In the genomic region with DNA sequence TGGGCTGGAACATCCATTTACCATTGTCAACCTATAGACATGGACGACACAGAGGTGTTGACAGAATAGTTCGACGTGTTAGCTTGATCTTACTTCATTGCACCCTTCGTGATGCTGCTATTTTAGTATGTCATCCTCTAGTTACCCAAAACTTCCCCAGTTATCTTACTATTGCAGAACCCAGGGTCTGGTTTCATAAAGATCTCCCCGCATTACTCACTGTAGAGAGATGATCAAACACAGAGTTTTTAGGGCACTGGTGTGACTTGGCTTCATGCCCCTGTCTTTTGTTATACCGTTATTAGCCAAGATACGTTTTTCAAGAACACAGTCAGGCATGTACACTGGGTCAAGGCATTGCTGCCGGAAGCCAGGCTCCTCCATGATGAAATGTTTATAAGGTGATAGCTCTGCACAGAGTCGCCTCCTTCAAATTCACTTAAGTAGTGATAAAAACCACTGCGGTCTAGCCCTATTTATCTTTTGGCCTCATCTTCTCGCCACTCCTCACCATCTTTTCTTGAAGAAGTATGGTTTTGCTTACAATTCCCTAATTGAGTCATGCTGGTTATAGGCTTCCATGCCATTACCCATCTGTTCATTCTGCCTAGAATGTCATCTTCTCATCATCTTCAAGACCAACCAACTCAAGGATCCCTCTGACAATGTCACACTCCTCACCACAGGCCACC, we compare ENCODE assay signal across 21 cellular contexts.
DNase-seq lines count a peak whose midpoint lies in the region; ATAC-seq lines count a peak whose summit lies in the region.
"Had no signal": no experiment of that assay in that cellular context is flagged by ENCODE, and none has a peak within 500 bp of the region (broad histone marks: within the 10 kb centered on the region; RNA-seq: fewer than 3 reads in every experiment).

No MANE protein-coding gene starts in this region.

- POLR2A ChIA-PET in activated CD4-positive, alpha-beta T cell treated with anti-CD3 and anti-CD28 coated beads for 36 hours (lab: Charles Lee), result no interaction called here
- POLR2A ChIA-PET in naive thymus-derived CD8-positive, alpha-beta T cell (lab: Charles Lee), result interaction anchor here (0.6 kb wide), 1 partner anchor 20 kb away, joined by 4 read pairs; no protein-coding TSS in a partner anchor

- DNase-seq in activated CD4-positive, alpha-beta T cell treated with anti-CD3 and anti-CD28 coated beads for 36 hours, result no peak
- no peak for DNase-seq in activated CD4-positive, alpha-beta T cell treated with anti-CD3 and anti-CD28 coated beads, Interleukin-2, amount 50 U/mL, for 4 hours
- DNase-seq in activated naive CD4-positive, alpha-beta T cell treated with anti-CD3 and anti-CD28 coated beads, Interleukin-2, amount 50 U/mL, for 72 hours (ENCODE audit: low spot score in 2 of 2), result no peak
- no peak for DNase-seq in activated naive CD4-positive, alpha-beta T cell treated with anti-CD3 and anti-CD28 coated beads, Interleukin-2, amount 50 U/mL, for 16 hours
- peak in 1 of 2 donors; percentile 29 for DNase-seq in activated T-cell treated with anti-CD3 and anti-CD28 coated beads, Interleukin-2, amount 50 U/mL, for 72 hours
- DNase-seq in naive thymus-derived CD8-positive, alpha-beta T cell, result no peak
- DNase-seq in UCSD-AML1 (lab: John Stamatoyannopoulos, UW; ENCODE audit: unreplicated experiment), result no peak
- DNase-seq in activated T-helper 1 cell treated with anti-CD3 and anti-CD28 coated beads, Interleukin-12 subunit alpha, Interleukin-12 subunit beta, Interleukin-2, Interleukin-4 antibody, amounts not matched to agents 30 ng/mL and 10 ng/mL and 1 ng/mL, durations not matched to agents 14 hours and 24 hours and 36 hours (ENCODE audit: low spot score), result no peak
- DNase-seq: 8988T, Calu3, HCEC 1CT, KBM-7, NCI-H1092, NCI-H1436, NCI-H1930, NCI-H2227 treated with DMSO at 0.1 percent for 48 hours, NCI-H510A, PC-3, Right ventricle myocardium superior had no signal

- CTCF ChIA-PET in activated CD4-positive, alpha-beta T cell treated with anti-CD3 and anti-CD28 coated beads for 36 hours (lab: Charles Lee), result interaction anchor here (0.9 kb wide), 1 partner anchor 49 kb away, joined by 3 read pairs; no protein-coding TSS in a partner anchor

- H3K4me3 Mint-ChIP-seq in activated CD4-positive, alpha-beta T cell treated with anti-CD3 and anti-CD28 coated beads for 36 hours, result no peak overlapping the region
- H3K4me3 Mint-ChIP-seq in activated T-cell treated with anti-CD3 and anti-CD28 coated beads, Interleukin-2, amount 50 U/mL, for 72 hours, result peak overlapping the region in 1 of 2 donors; percentile 7
- peak overlapping the region in 1 of 10 donors; percentile 42 for H3K4me3 Mint-ChIP-seq in naive thymus-derived CD8-positive, alpha-beta T cell
- no peak overlapping the region for H3K4me3 Mint-ChIP-seq in activated T-helper 1 cell treated with anti-CD3 and anti-CD28 coated beads, Interleukin-12 subunit alpha, Interleukin-12 subunit beta, Interleukin-2, Interleukin-4 antibody, amounts not matched to agents 30 ng/mL and 10 ng/mL and 1 ng/mL, durations not matched to agents 14 hours and 24 hours and 36 hours
- H3K4me3 Mint-ChIP-seq: GM23338 had no signal

- H3K27ac Mint-ChIP-seq in activated CD4-positive, alpha-beta T cell treated with anti-CD3 and anti-CD28 coated beads for 36 hours, result no peak overlapping the region
- peak overlapping the region in 1 of 2 donors; percentile 50 for H3K27ac Mint-ChIP-seq in activated naive CD4-positive, alpha-beta T cell treated with anti-CD3 and anti-CD28 coated beads, Interleukin-2, amount 50 U/mL, for 72 hours
- H3K27ac Mint-ChIP-seq in activated T-cell treated with anti-CD3 and anti-CD28 coated beads, Interleukin-2, amount 50 U/mL, for 72 hours, result peak overlapping the region; percentile 40
- H3K27ac Mint-ChIP-seq in naive thymus-derived CD8-positive, alpha-beta T cell, result peak overlapping the region in 7 of 10 donors; percentile 0 to 84 (median 41)
- no peak overlapping the region for H3K27ac Mint-ChIP-seq in activated T-helper 1 cell treated with anti-CD3 and anti-CD28 coated beads, Interleukin-12 subunit alpha, Interleukin-12 subunit beta, Interleukin-2, Interleukin-4 antibody, amounts not matched to agents 30 ng/mL and 10 ng/mL and 1 ng/mL, durations not matched to agents 14 hours and 24 hours and 36 hours
- H3K27ac Mint-ChIP-seq: GM23338 had no signal

- peak; percentile 71 for ATAC-seq in activated CD4-positive, alpha-beta T cell treated with anti-CD3 and anti-CD28 coated beads for 36 hours
- ATAC-seq in activated naive CD4-positive, alpha-beta T cell treated with anti-CD3 and anti-CD28 coated beads, Interleukin-2, amount 50 U/mL, for 72 hours, result peak; percentile 30 to 72
- peak; percentile 82 to 83 for ATAC-seq in activated T-cell treated with anti-CD3 and anti-CD28 coated beads, Interleukin-2, amount 50 U/mL, for 72 hours (replicated peaks in 1 of 2)
- no peak for ATAC-seq in naive thymus-derived CD8-positive, alpha-beta T cell
- ATAC-seq: GM23338, PC-3 had no signal

- no peaks in the 10 kb centered on the region for H3K9me3 Mint-ChIP-seq in activated CD4-positive, alpha-beta T cell treated with anti-CD3 and anti-CD28 coated beads for 36 hours (ENCODE audit: low read depth)
- H3K9me3 Mint-ChIP-seq in activated naive CD4-positive, alpha-beta T cell treated with anti-CD3 and anti-CD28 coated beads, Interleukin-2, amount 50 U/mL, for 72 hours, result peaks cover 0 to 24% of the 10 kb centered on the region in 2 donors
- H3K9me3 Mint-ChIP-seq in activated T-cell treated with anti-CD3 and anti-CD28 coated beads, Interleukin-2, amount 50 U/mL, for 72 hours, result peaks cover 0 to 3% of the 10 kb centered on the region in 2 donors
- H3K9me3 Mint-ChIP-seq in naive thymus-derived CD8-positive, alpha-beta T cell, result peaks cover 0 to 12% (median 0%) of the 10 kb centered on the region in 9 donors
- no peaks in the 10 kb centered on the region for H3K9me3 Mint-ChIP-seq in activated T-helper 1 cell treated with anti-CD3 and anti-CD28 coated beads, Interleukin-12 subunit alpha, Interleukin-12 subunit beta, Interleukin-2, Interleukin-4 antibody, amounts not matched to agents 30 ng/mL and 10 ng/mL and 1 ng/mL, durations not matched to agents 14 hours and 24 hours and 36 hours
- H3K9me3 Mint-ChIP-seq: GM23338 had no signal

- H3K4me1 Mint-ChIP-seq in activated CD4-positive, alpha-beta T cell treated with anti-CD3 and anti-CD28 coated beads for 36 hours, result peaks cover 3% of the 10 kb centered on the region
- H3K4me1 Mint-ChIP-seq in activated T-cell treated with anti-CD3 and anti-CD28 coated beads, Interleukin-2, amount 50 U/mL, for 72 hours (ENCODE audit: low read depth), result peaks cover 22% of the 10 kb centered on the region
- peaks cover 0 to 15% (median 12%) of the 10 kb centered on the region in 4 donors for H3K4me1 Mint-ChIP-seq in naive thymus-derived CD8-positive, alpha-beta T cell
- H3K4me1 Mint-ChIP-seq in activated T-helper 1 cell treated with anti-CD3 and anti-CD28 coated beads, Interleukin-12 subunit alpha, Interleukin-12 subunit beta, Interleukin-2, Interleukin-4 antibody, amounts not matched to agents 30 ng/mL and 10 ng/mL and 1 ng/mL, durations not matched to agents 14 hours and 24 hours and 36 hours (ENCODE audit: low read depth), result no peaks in the 10 kb centered on the region
- H3K4me1 Mint-ChIP-seq: GM23338 had no signal

- H3K36me3 Mint-ChIP-seq in activated CD4-positive, alpha-beta T cell treated with anti-CD3 and anti-CD28 coated beads for 36 hours (ENCODE audit: low read depth), result peaks cover 6% of the 10 kb centered on the region
- H3K36me3 Mint-ChIP-seq in activated naive CD4-positive, alpha-beta T cell treated with anti-CD3 and anti-CD28 coated beads, Interleukin-2, amount 50 U/mL, for 72 hours, result peaks cover 11 to 25% of the 10 kb centered on the region in 2 donors
- no peaks in the 10 kb centered on the region for H3K36me3 Mint-ChIP-seq in activated T-cell treated with anti-CD3 and anti-CD28 coated beads, Interleukin-2, amount 50 U/mL, for 72 hours (ENCODE audit: insufficient read depth in 2 of 2)
- peaks cover 4 to 10% (median 6%) of the 10 kb centered on the region in 3 donors for H3K36me3 Mint-ChIP-seq in naive thymus-derived CD8-positive, alpha-beta T cell
- peaks cover 5% of the 10 kb centered on the region for H3K36me3 Mint-ChIP-seq in activated T-helper 1 cell treated with anti-CD3 and anti-CD28 coated beads, Interleukin-12 subunit alpha, Interleukin-12 subunit beta, Interleukin-2, Interleukin-4 antibody, amounts not matched to agents 30 ng/mL and 10 ng/mL and 1 ng/mL, durations not matched to agents 14 hours and 24 hours and 36 hours (ENCODE audit: low read depth)

- intact Hi-C loops in activated CD4-positive, alpha-beta T cell treated with anti-CD3 and anti-CD28 coated beads for 36 hours (cut with DNase I, micrococcal nuclease), result no loop called here
- intact Hi-C loops in activated T-helper 1 cell treated with anti-CD3 and anti-CD28 coated beads, Interleukin-12 subunit alpha, Interleukin-12 subunit beta, Interleukin-2, Interleukin-4 antibody, amounts not matched to agents 30 ng/mL and 10 ng/mL and 1 ng/mL, durations not matched to agents 14 hours and 24 hours and 36 hours (cut with micrococcal nuclease), result no loop called here

- no peaks in the 10 kb centered on the region for H3K27me3 Mint-ChIP-seq in activated CD4-positive, alpha-beta T cell treated with anti-CD3 and anti-CD28 coated beads for 36 hours
- H3K27me3 Mint-ChIP-seq in activated T-cell treated with anti-CD3 and anti-CD28 coated beads, Interleukin-2, amount 50 U/mL, for 72 hours (ENCODE audit: low read depth), result no peaks in the 10 kb centered on the region
- no peaks in the 10 kb centered on the region for H3K27me3 Mint-ChIP-seq in naive thymus-derived CD8-positive, alpha-beta T cell
- no peaks in the 10 kb centered on the region for H3K27me3 Mint-ChIP-seq in activated T-helper 1 cell treated with anti-CD3 and anti-CD28 coated beads, Interleukin-12 subunit alpha, Interleukin-12 subunit beta, Interleukin-2, Interleukin-4 antibody, amounts not matched to agents 30 ng/mL and 10 ng/mL and 1 ng/mL, durations not matched to agents 14 hours and 24 hours and 36 hours (ENCODE audit: insufficient read depth)
- H3K27me3 Mint-ChIP-seq: CD4-positive, alpha-beta memory T cell had no signal

Comparison
In these comparisons a context has a peak if more than half of its experiments do, and no peak if none do; other contexts are left out.
1. ATAC-seq: peak in activated CD4-positive, alpha-beta T cell treated with anti-CD3 and anti-CD28 coated beads for 36 hours (single experiment), activated naive CD4-positive, alpha-beta T cell treated with anti-CD3 and anti-CD28 coated beads, Interleukin-2, amount 50 U/mL, for 72 hours (2 of 2) and activated T-cell treated with anti-CD3 and anti-CD28 coated beads, Interleukin-2, amount 50 U/mL, for 72 hours (2 of 2); none in naive thymus-derived CD8-positive, alpha-beta T cell (0 of 2).
2. H3K27ac Mint-ChIP-seq: peak in activated T-cell treated with anti-CD3 and anti-CD28 coated beads, Interleukin-2, amount 50 U/mL, for 72 hours (single experiment) and naive thymus-derived CD8-positive, alpha-beta T cell (7 of 10); none in activated CD4-positive, alpha-beta T cell treated with anti-CD3 and anti-CD28 coated beads for 36 hours (single experiment) and activated T-helper 1 cell treated with anti-CD3 and anti-CD28 coated beads, Interleukin-12 subunit alpha, Interleukin-12 subunit beta, Interleukin-2, Interleukin-4 antibody, amounts not matched to agents 30 ng/mL and 10 ng/mL and 1 ng/mL, durations not matched to agents 14 hours and 24 hours and 36 hours (single experiment).